In genomic region chr2:163417596-163418337, GRCh38 we compare ENCODE assay signal across 14 cellular contexts.
DNase-seq lines count a peak whose midpoint lies in the region; ATAC-seq and TF ChIP-seq lines count a peak whose summit lies in the region.
"Had no signal": no experiment of that assay in that cellular context is flagged by ENCODE, and none has a peak within 500 bp of the region (broad histone marks: within the 10 kb centered on the region; RNA-seq: fewer than 3 reads in every experiment).

No MANE protein-coding gene starts in this region.

- no peak overlapping the region for H3K27ac Mint-ChIP-seq in stimulated activated naive B cell treated with anti-CD40 and anti-IgM and Interleukin-4, amounts not matched to agents 10 μg/mL and 1 μg/mL and 100 μg/mL, for 72 hours

- no peak overlapping the region for H3K4me3 Mint-ChIP-seq in stimulated activated naive B cell treated with anti-CD40 and anti-IgM and Interleukin-4, amounts not matched to agents 10 μg/mL and 1 μg/mL and 100 μg/mL, for 72 hours

- ATAC-seq in SK-N-SH treated with all-trans-retinoic acid at 6 μM for 48 hours: no peak
- peak; percentile 97 for ATAC-seq in GM21825 (IDR thresholded peaks at IDR 0.05; ENCODE audit: unreplicated experiment)
- ATAC-seq in HG03196 (IDR thresholded peaks at IDR 0.05; ENCODE audit: unreplicated experiment): peak; percentile 93
- peak; percentile 80 to 85 for ATAC-seq in stimulated activated naive B cell treated with anti-CD40 and anti-IgM and Interleukin-4, amounts not matched to agents 10 μg/mL and 1 μg/mL and 100 μg/mL, for 72 hours (replicated peaks)
- no peak for ATAC-seq in omental fat pad (ENCODE audit: low FRiP score)
- ATAC-seq: A549; left cardiac atrium; stimulated activated naive CD8-positive, alpha-beta T cell treated with anti-CD3 and anti-CD28 coated beads, Interleukin-15, Interleukin-2, amounts not matched to agents 100 U/mL and 50 U/mL, for 24 hours had no signal

- no peak overlapping the region for H3K4me2 ChIP-seq in SK-N-SH
- H3K4me2 ChIP-seq: A549, PC-9 had no signal

- H3K36me3 ChIP-seq in SK-N-SH (replicated peaks in 1 of 2; ENCODE audit: control insufficient read depth in 1 of 2, insufficient read depth in 2 of 2, low read length in 1 of 2): no peaks in the 10 kb centered on the region

- no peaks in the 10 kb centered on the region for H3K4me1 ChIP-seq in SK-N-SH (ENCODE audit: control insufficient read depth in 1 of 2, insufficient read depth in 2 of 2, low read depth in 1 of 2, low read length in 1 of 2)
- H3K4me1 ChIP-seq: A549 had no signal

- TF ChIP-seq RAD21 in SK-N-SH (IDR thresholded peaks at IDR 0.05; ENCODE audit: low read length): no peak

- no peaks in the 10 kb centered on the region for H4K20me1 ChIP-seq in SK-N-SH (ENCODE audit: insufficient read depth)

- H3K79me2 ChIP-seq in SK-N-SH (ENCODE audit: insufficient read depth): no peaks in the 10 kb centered on the region

- no peak overlapping the region for H3K9ac ChIP-seq in SK-N-SH

- no peaks in the 10 kb centered on the region for H3K27me3 Mint-ChIP-seq in stimulated activated naive B cell treated with anti-CD40 and anti-IgM and Interleukin-4, amounts not matched to agents 10 μg/mL and 1 μg/mL and 100 μg/mL, for 72 hours

- no peaks in the 10 kb centered on the region for H3F3A ChIP-seq in SK-N-SH (replicated peaks; ENCODE audit: insufficient read depth)

- 77% methylated on average over 2 of the region's 2 CpGs for WGBS in SK-N-SH (ENCODE audit: low lambda C conversion rate)

- no peak for TF ChIP-seq EP300 in SK-N-SH (IDR thresholded peaks at IDR 0.05; ENCODE audit: borderline replicate concordance in 1 of 2, low read depth in 1 of 2, low read length in 1 of 2)

- H2AFZ ChIP-seq in SK-N-SH (ENCODE audit: low read depth): 0 out of 2 replicates have a peak overlapping the region, but pooled peaks have one; percentile 43
- H2AFZ ChIP-seq: PC-9 had no signal

- H3K9me3 Mint-ChIP-seq in stimulated activated naive B cell treated with anti-CD40 and anti-IgM and Interleukin-4, amounts not matched to agents 10 μg/mL and 1 μg/mL and 100 μg/mL, for 72 hours: peaks cover 4 to 5% of the 10 kb centered on the region in 2 donors

- POLR2A ChIA-PET in SK-N-SH (lab: Yijun Ruan, JAX): no interaction called here

- CTCF ChIA-PET in SK-N-SH (lab: Yijun Ruan, JAX): no interaction called here

- H3K9me2 ChIP-seq in SK-N-SH: no peaks in the 10 kb centered on the region

- H3K4me3 ChIP-seq in SK-N-SH (ENCODE audit: low read depth in 2 of 2, low read length in 1 of 2): no peak overlapping the region
- H3K4me3 ChIP-seq: A549, PC-9 had no signal

- H3K36me3 Mint-ChIP-seq in stimulated activated naive B cell treated with anti-CD40 and anti-IgM and Interleukin-4, amounts not matched to agents 10 μg/mL and 1 μg/mL and 100 μg/mL, for 72 hours: peaks cover 3 to 4% of the 10 kb centered on the region in 2 donors

- H3K9me3 ChIP-seq in SK-N-SH: no peaks in the 10 kb centered on the region
- H3K9me3 ChIP-seq: A549 had no signal

- H3K27me3 ChIP-seq in SK-N-SH (ENCODE audit: insufficient read depth): no peaks in the 10 kb centered on the region

- TF ChIP-seq CTCF in SK-N-SH (IDR thresholded peaks at IDR 0.05) (no peak), omental fat pad (IDR thresholded peaks at IDR 0.05) (no peak)

- H3K4me1 Mint-ChIP-seq in stimulated activated naive B cell treated with anti-CD40 and anti-IgM and Interleukin-4, amounts not matched to agents 10 μg/mL and 1 μg/mL and 100 μg/mL, for 72 hours: peaks cover 7 to 34% of the 10 kb centered on the region in 2 donors

- H3K27ac ChIP-seq in SK-N-SH (ENCODE audit: low read depth in 2 of 2, low read length in 1 of 2): no peak overlapping the region
- H3K27ac ChIP-seq: A549, PC-9 had no signal

- no peak for DNase-seq in SK-N-SH
- no peak for DNase-seq in stimulated activated naive B cell treated with anti-CD40 and anti-IgM and Interleukin-4, amounts not matched to agents 10 μg/mL and 1 μg/mL and 100 μg/mL, for 72 hours
- no peak for DNase-seq in activated CD8-positive, alpha-beta memory T cell treated with anti-CD3 and anti-CD28 coated beads, Interleukin-2, amount 50 U/mL, for 48 hours
- DNase-seq in HPDE6-E6E7 (ENCODE audit: extremely low spot score): no peak
- DNase-seq in omental fat pad (ENCODE audit: low spot score): no peak
- DNase-seq: DMS153; left cardiac atrium; NCI-H146; PC-9; stimulated activated naive CD8-positive, alpha-beta T cell treated with anti-CD3 and anti-CD28 coated beads, Interleukin-15, Interleukin-2, amounts not matched to agents 100 U/mL and 50 U/mL, for 24 hours had no signal

TF ChIP-seq in SK-N-SH, 30 proteins besides CTCF, POLR2A, EP300 and RAD21:
- no peak for TF ChIP-seq NRF1 (IDR thresholded peaks at IDR 0.05; ENCODE audit: low read depth, low read length)
- TF ChIP-seq MXI1 (IDR thresholded peaks at IDR 0.05; ENCODE audit: low read depth, low read length): no peak
- TF ChIP-seq FOXJ3 (CRISPR knock-in tag; IDR thresholded peaks at IDR 0.05): no peak

TF ChIP-seq in SK-N-SH treated with all-trans-retinoic acid at 6 μM for 48 hours, 23 proteins besides CTCF, POLR2A, EP300 and RAD21:
- no peak for TF ChIP-seq ZC3H10 (CRISPR knock-in tag; IDR thresholded peaks at IDR 0.05)
- TF ChIP-seq TCF4 (CRISPR knock-in tag; IDR thresholded peaks at IDR 0.05; ENCODE audit: borderline replicate concordance): no peak
- TF ChIP-seq CSDC2 (CRISPR knock-in tag; IDR thresholded peaks at IDR 0.05): no peak
- no peak for TF ChIP-seq BACH2 (CRISPR knock-in tag; IDR thresholded peaks at IDR 0.05; ENCODE audit: borderline replicate concordance)
- TF ChIP-seq ZNF565 (CRISPR knock-in tag; conservative IDR thresholded peaks at IDR 0.05; ENCODE audit: low read depth): no peak
- TF ChIP-seq, protein P1, sequence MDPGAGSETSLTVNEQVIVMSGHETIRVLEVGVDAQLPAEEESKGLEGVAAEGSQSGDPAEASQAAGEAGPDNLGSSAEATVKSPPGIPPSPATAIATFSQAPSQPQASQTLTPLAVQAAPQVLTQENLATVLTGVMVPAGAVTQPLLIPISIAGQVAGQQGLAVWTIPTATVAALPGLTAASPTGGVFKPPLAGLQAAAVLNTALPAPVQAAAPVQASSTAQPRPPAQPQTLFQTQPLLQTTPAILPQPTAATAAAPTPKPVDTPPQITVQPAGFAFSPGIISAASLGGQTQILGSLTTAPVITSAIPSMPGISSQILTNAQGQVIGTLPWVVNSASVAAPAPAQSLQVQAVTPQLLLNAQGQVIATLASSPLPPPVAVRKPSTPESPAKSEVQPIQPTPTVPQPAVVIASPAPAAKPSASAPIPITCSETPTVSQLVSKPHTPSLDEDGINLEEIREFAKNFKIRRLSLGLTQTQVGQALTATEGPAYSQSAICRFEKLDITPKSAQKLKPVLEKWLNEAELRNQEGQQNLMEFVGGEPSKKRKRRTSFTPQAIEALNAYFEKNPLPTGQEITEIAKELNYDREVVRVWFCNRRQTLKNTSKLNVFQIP (CRISPR knock-in tag; IDR thresholded peaks at IDR 0.05; ENCODE audit: borderline replicate concordance, low read depth): no peak
- TF ChIP-seq PPARA (CRISPR knock-in tag; IDR thresholded peaks at IDR 0.05; ENCODE audit: borderline replicate concordance): no peak
- no peak for TF ChIP-seq CREB5 (CRISPR knock-in tag; IDR thresholded peaks at IDR 0.05; ENCODE audit: low read depth)
- no peak for TF ChIP-seq SNAI2 (CRISPR knock-in tag; IDR thresholded peaks at IDR 0.05)
- TF ChIP-seq ESRRG (CRISPR knock-in tag; IDR thresholded peaks at IDR 0.05): no peak
- no peak for TF ChIP-seq TOX (CRISPR knock-in tag; IDR thresholded peaks at IDR 0.05; ENCODE audit: borderline replicate concordance)
TF ChIP-seq in SK-N-SH treated with all-trans-retinoic acid at 6 μM for 48 hours: peak in this region for 0.

Comparison
In these comparisons a context has a peak if more than half of its experiments do, and no peak if none do; other contexts are left out.
1. ATAC-seq: peak in GM21825 (single experiment), HG03196 (single experiment) and stimulated activated naive B cell treated with anti-CD40 and anti-IgM and Interleukin-4, amounts not matched to agents 10 μg/mL and 1 μg/mL and 100 μg/mL, for 72 hours (2 of 2); none in SK-N-SH treated with all-trans-retinoic acid at 6 μM for 48 hours (single experiment) and omental fat pad (single experiment).